ENCODE assay signal across 1 cellular context in genomic region chr3:123478314-123478713, GRCh38.
TF ChIP-seq lines count a peak whose summit lies in the region.

No MANE protein-coding gene starts in this region.

TF ChIP-seq in GM23338, 12 proteins besides CTCF, POLR2A, EP300 and RAD21 (continued from another document):
- TF ChIP-seq POLR2AphosphoS5 (IDR thresholded peaks at IDR 0.05; ENCODE audit: low read depth) (no peak), NANOG (IDR thresholded peaks at IDR 0.05; ENCODE audit: borderline replicate concordance) (no peak), ZNF462 (CRISPR knock-in tag; IDR thresholded peaks at IDR 0.05) (no peak)
